ENCODE assay signal across 1 cellular context in genomic region chr16:31142109-31143035, GRCh38.
TF ChIP-seq lines count a peak whose summit lies in the region.

No MANE protein-coding gene starts in this region.

TF ChIP-seq in GM12878, 131 proteins besides CTCF, POLR2A, EP300 and RAD21 (continues in another document):
- TF ChIP-seq BHLHE40 (IDR thresholded peaks at IDR 0.05; ENCODE audit: borderline replicate concordance in 1 of 2, low read depth in 2 of 2, low read length in 1 of 2) (peak; percentile 87 to 95), TCF3 (IDR thresholded peaks at IDR 0.05; ENCODE audit: borderline replicate concordance, insufficient read depth, low read depth, low read length) (0 out of 2 replicates have a peak, but pooled peaks have one; percentile 52), FOXM1 (IDR thresholded peaks at IDR 0.05; ENCODE audit: low read depth, low read length) (no peak), MEF2A (IDR thresholded peaks at IDR 0.05; ENCODE audit: insufficient read depth, low read depth, low read length) (0 out of 2 replicates have a peak, but pooled peaks have one; percentile 48), LARP7 (IDR thresholded peaks at IDR 0.05) (peak; percentile 99), HCFC1 (IDR thresholded peaks at IDR 0.05; ENCODE audit: low read length) (no peak), YY1 (IDR thresholded peaks at IDR 0.05; ENCODE audit: low read depth, low read length) (peak; percentile 67), TCF12 (IDR thresholded peaks at IDR 0.05; ENCODE audit: low read depth, low read length) (peak; percentile 41; the same call in 1 of the 2 replicates), RCOR1 (conservative IDR thresholded peaks at IDR 0.05; ENCODE audit: low read depth, low read length) (0 out of 2 replicates have a peak, but pooled peaks have one; percentile 54), ZNF687 (IDR thresholded peaks at IDR 0.05) (peak; percentile 88), PAX5 (IDR thresholded peaks at IDR 0.05; ENCODE audit: borderline replicate concordance, low read depth, low read length) (no peak), USF1 (IDR thresholded peaks at IDR 0.05; ENCODE audit: borderline replicate concordance, extremely low read length, insufficient read depth, low read depth, low read length) (no peak), ZNF207 (IDR thresholded peaks at IDR 0.05; ENCODE audit: borderline replicate concordance) (peak; percentile 88), SMC3 (IDR thresholded peaks at IDR 0.05; ENCODE audit: borderline replicate concordance, low read length) (peak; percentile 74), SPI1 (IDR thresholded peaks at IDR 0.05; ENCODE audit: borderline replicate concordance, insufficient read depth, low read depth, low read length) (peak; percentile 56; the same call in 1 of the 2 replicates), EGR1 (IDR thresholded peaks at IDR 0.05; ENCODE audit: borderline replicate concordance in 1 of 2, low read depth in 2 of 2, low read length in 2 of 2) (peak in 1 of 2 experiments; percentile 66; a peak in 1 of 3 replicates), HDAC6 (IDR thresholded peaks at IDR 0.05; ENCODE audit: unreplicated experiment) (peak; percentile 34), BACH1 (IDR thresholded peaks at IDR 0.05; ENCODE audit: borderline replicate concordance) (peak; percentile 68), NR2C1 (IDR thresholded peaks at IDR 0.05) (peak; percentile 39; the same call in 1 of the 2 replicates), SIX5 (IDR thresholded peaks at IDR 0.05; ENCODE audit: low read depth, low read length, severe bottlenecking) (no peak), TAF1 (IDR thresholded peaks at IDR 0.05; ENCODE audit: borderline replicate concordance, low read depth, low read length) (no peak), CHD4 (IDR thresholded peaks at IDR 0.05) (no peak), GATAD2B (conservative IDR thresholded peaks at IDR 0.05; ENCODE audit: low read depth) (peak; percentile 96), NFIC (IDR thresholded peaks at IDR 0.05; ENCODE audit: low read depth, low read length) (no peak), CBFB (IDR thresholded peaks at IDR 0.05; ENCODE audit: low read depth) (peak; percentile 25; the same call in 1 of the 2 replicates), REST (IDR thresholded peaks at IDR 0.05; ENCODE audit: low read depth, low read length) (no peak), ZNF217 (IDR thresholded peaks at IDR 0.05) (peak; percentile 84), IKZF2 (IDR thresholded peaks at IDR 0.05) (peak in 1 of 2 experiments; percentile 50; a peak in 2 of 4 replicates), ZNF592 (IDR thresholded peaks at IDR 0.05) (peak; percentile 71; the same call in 1 of the 2 replicates), STAT1 (conservative IDR thresholded peaks at IDR 0.05) (peak; percentile 83; the same call in 1 of the 2 replicates), MXI1 (IDR thresholded peaks at IDR 0.05; ENCODE audit: low read depth, low read length) (peak; percentile 66), SRF (IDR thresholded peaks at IDR 0.05; ENCODE audit: low read depth in 2 of 2, low read length in 2 of 2) (no peak), SMARCA5 (IDR thresholded peaks at IDR 0.05) (peak; percentile 77; the same call in 1 of the 2 replicates), JUND (IDR thresholded peaks at IDR 0.05; ENCODE audit: low read depth, low read length) (peak; percentile 14; the same call in 1 of the 2 replicates), RB1 (IDR thresholded peaks at IDR 0.05; ENCODE audit: borderline replicate concordance) (peak; percentile 94), ZNF24 (IDR thresholded peaks at IDR 0.05) (0 out of 2 replicates have a peak, but pooled peaks have one; percentile 15), IKZF1 (conservative IDR thresholded peaks at IDR 0.05) (peak; percentile 87)
- TF ChIP-seq, protein P1, sequence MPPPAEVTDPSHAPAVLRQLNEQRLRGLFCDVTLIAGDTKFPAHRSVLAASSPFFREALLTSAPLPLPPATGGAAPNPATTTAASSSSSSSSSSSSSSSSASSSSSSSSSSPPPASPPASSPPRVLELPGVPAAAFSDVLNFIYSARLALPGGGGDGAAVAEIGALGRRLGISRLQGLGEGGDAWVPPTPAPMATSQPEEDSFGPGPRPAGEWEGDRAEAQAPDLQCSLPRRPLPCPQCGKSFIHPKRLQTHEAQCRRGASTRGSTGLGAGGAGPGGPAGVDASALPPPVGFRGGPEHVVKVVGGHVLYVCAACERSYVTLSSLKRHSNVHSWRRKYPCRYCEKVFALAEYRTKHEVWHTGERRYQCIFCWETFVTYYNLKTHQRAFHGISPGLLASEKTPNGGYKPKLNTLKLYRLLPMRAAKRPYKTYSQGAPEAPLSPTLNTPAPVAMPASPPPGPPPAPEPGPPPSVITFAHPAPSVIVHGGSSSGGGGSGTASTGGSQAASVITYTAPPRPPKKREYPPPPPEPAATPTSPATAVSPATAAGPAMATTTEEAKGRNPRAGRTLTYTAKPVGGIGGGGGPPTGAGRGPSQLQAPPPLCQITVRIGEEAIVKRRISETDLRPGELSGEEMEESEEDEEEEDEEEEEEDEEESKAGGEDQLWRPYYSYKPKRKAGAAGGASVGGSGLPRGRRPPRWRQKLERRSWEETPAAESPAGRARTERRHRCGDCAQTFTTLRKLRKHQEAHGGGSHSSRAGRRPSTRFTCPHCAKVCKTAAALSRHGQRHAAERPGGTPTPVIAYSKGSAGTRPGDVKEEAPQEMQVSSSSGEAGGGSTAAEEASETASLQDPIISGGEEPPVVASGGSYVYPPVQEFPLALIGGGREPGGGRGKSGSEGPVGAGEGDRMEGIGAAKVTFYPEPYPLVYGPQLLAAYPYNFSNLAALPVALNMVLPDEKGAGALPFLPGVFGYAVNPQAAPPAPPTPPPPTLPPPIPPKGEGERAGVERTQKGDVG (CRISPR knock-in tag; IDR thresholded peaks at IDR 0.05), result no peak
- TF ChIP-seq, protein P2, sequence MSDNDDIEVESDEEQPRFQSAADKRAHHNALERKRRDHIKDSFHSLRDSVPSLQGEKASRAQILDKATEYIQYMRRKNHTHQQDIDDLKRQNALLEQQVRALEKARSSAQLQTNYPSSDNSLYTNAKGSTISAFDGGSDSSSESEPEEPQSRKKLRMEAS (IDR thresholded peaks at IDR 0.05; ENCODE audit: low read depth, low read length), result peak; percentile 82; the same call in 1 of the 2 replicates
- TF ChIP-seq, protein P3, sequence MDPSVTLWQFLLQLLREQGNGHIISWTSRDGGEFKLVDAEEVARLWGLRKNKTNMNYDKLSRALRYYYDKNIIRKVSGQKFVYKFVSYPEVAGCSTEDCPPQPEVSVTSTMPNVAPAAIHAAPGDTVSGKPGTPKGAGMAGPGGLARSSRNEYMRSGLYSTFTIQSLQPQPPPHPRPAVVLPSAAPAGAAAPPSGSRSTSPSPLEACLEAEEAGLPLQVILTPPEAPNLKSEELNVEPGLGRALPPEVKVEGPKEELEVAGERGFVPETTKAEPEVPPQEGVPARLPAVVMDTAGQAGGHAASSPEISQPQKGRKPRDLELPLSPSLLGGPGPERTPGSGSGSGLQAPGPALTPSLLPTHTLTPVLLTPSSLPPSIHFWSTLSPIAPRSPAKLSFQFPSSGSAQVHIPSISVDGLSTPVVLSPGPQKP (IDR thresholded peaks at IDR 0.05; ENCODE audit: low read depth, low read length), result 0 out of 2 replicates have a peak, but pooled peaks have one; percentile 21
- TF ChIP-seq, protein P4, sequence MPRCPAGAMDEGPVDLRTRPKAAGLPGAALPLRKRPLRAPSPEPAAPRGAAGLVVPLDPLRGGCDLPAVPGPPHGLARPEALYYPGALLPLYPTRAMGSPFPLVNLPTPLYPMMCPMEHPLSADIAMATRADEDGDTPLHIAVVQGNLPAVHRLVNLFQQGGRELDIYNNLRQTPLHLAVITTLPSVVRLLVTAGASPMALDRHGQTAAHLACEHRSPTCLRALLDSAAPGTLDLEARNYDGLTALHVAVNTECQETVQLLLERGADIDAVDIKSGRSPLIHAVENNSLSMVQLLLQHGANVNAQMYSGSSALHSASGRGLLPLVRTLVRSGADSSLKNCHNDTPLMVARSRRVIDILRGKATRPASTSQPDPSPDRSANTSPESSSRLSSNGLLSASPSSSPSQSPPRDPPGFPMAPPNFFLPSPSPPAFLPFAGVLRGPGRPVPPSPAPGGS (IDR thresholded peaks at IDR 0.05; ENCODE audit: borderline replicate concordance, insufficient read depth, low read depth, low read length, poor library complexity, severe bottlenecking), result peak; percentile 81
